Comparison of ENCODE assay signal across 1 cellular context in the genomic region with DNA sequence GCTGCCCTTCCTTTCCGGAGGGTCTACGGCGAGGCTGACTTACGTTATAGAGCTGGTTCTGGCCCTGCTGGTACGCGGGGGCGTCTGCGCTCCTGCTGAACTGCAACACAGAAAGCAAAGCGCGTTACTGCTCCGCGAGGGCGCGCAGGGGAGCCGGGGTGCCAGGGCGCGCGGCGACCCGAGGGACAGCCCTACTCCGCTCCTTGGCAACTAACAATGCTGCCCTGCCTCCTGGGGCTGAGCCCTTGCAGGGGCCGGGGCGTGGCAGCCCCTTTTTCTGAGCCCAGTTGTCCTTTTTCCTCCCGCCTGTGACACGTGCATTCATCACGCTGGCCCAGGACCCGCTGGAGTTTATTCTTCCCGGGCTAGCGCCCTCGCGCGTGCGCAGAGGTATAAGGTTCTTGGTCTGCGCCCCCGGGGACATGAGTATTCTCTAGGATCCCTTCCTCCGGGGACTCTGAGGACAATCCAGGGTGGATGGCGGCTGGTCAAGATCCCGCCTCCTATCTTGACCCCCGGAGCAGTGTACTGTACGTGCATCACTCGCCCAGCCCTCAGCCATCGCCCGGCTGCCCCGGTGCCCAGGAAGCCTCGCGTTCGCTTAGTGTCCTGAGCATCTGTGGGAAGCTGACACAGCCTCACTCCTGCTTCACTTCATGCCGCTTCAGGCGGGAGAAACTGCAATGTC.
TF ChIP-seq lines count a peak whose summit lies in the region.

No MANE protein-coding gene starts in this region.

TF ChIP-seq in K562, 482 proteins besides CTCF, POLR2A, EP300 and RAD21 (continued from another document):
- TF ChIP-seq, protein P1, sequence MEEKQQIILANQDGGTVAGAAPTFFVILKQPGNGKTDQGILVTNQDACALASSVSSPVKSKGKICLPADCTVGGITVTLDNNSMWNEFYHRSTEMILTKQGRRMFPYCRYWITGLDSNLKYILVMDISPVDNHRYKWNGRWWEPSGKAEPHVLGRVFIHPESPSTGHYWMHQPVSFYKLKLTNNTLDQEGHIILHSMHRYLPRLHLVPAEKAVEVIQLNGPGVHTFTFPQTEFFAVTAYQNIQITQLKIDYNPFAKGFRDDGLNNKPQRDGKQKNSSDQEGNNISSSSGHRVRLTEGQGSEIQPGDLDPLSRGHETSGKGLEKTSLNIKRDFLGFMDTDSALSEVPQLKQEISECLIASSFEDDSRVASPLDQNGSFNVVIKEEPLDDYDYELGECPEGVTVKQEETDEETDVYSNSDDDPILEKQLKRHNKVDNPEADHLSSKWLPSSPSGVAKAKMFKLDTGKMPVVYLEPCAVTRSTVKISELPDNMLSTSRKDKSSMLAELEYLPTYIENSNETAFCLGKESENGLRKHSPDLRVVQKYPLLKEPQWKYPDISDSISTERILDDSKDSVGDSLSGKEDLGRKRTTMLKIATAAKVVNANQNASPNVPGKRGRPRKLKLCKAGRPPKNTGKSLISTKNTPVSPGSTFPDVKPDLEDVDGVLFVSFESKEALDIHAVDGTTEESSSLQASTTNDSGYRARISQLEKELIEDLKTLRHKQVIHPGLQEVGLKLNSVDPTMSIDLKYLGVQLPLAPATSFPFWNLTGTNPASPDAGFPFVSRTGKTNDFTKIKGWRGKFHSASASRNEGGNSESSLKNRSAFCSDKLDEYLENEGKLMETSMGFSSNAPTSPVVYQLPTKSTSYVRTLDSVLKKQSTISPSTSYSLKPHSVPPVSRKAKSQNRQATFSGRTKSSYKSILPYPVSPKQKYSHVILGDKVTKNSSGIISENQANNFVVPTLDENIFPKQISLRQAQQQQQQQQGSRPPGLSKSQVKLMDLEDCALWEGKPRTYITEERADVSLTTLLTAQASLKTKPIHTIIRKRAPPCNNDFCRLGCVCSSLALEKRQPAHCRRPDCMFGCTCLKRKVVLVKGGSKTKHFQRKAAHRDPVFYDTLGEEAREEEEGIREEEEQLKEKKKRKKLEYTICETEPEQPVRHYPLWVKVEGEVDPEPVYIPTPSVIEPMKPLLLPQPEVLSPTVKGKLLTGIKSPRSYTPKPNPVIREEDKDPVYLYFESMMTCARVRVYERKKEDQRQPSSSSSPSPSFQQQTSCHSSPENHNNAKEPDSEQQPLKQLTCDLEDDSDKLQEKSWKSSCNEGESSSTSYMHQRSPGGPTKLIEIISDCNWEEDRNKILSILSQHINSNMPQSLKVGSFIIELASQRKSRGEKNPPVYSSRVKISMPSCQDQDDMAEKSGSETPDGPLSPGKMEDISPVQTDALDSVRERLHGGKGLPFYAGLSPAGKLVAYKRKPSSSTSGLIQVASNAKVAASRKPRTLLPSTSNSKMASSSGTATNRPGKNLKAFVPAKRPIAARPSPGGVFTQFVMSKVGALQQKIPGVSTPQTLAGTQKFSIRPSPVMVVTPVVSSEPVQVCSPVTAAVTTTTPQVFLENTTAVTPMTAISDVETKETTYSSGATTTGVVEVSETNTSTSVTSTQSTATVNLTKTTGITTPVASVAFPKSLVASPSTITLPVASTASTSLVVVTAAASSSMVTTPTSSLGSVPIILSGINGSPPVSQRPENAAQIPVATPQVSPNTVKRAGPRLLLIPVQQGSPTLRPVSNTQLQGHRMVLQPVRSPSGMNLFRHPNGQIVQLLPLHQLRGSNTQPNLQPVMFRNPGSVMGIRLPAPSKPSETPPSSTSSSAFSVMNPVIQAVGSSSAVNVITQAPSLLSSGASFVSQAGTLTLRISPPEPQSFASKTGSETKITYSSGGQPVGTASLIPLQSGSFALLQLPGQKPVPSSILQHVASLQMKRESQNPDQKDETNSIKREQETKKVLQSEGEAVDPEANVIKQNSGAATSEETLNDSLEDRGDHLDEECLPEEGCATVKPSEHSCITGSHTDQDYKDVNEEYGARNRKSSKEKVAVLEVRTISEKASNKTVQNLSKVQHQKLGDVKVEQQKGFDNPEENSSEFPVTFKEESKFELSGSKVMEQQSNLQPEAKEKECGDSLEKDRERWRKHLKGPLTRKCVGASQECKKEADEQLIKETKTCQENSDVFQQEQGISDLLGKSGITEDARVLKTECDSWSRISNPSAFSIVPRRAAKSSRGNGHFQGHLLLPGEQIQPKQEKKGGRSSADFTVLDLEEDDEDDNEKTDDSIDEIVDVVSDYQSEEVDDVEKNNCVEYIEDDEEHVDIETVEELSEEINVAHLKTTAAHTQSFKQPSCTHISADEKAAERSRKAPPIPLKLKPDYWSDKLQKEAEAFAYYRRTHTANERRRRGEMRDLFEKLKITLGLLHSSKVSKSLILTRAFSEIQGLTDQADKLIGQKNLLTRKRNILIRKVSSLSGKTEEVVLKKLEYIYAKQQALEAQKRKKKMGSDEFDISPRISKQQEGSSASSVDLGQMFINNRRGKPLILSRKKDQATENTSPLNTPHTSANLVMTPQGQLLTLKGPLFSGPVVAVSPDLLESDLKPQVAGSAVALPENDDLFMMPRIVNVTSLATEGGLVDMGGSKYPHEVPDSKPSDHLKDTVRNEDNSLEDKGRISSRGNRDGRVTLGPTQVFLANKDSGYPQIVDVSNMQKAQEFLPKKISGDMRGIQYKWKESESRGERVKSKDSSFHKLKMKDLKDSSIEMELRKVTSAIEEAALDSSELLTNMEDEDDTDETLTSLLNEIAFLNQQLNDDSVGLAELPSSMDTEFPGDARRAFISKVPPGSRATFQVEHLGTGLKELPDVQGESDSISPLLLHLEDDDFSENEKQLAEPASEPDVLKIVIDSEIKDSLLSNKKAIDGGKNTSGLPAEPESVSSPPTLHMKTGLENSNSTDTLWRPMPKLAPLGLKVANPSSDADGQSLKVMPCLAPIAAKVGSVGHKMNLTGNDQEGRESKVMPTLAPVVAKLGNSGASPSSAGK (IDR thresholded peaks at IDR 0.05): peak; percentile 81
- TF ChIP-seq PCBP2 (IDR thresholded peaks at IDR 0.05; ENCODE audit: low read depth, low read length, poor library complexity, severe bottlenecking): no peak
- peak; percentile 89 to 90 for TF ChIP-seq NRF1 (conservative IDR thresholded peaks at IDR 0.05 in 1 of 2, IDR thresholded peaks at IDR 0.05 in 1 of 2)
- TF ChIP-seq SMC3 (conservative IDR thresholded peaks at IDR 0.05; ENCODE audit: insufficient read depth, low read depth, low read length): 0 out of 2 replicates have a peak, but pooled peaks have one; percentile 20
- peak; percentile 37 for TF ChIP-seq EGR1 (conservative IDR thresholded peaks at IDR 0.05)
- no peak for TF ChIP-seq ZBTB7A (IDR thresholded peaks at IDR 0.05; ENCODE audit: borderline replicate concordance, control insufficient read depth, low read depth, low read length)
- TF ChIP-seq MYC (IDR thresholded peaks at IDR 0.05; ENCODE audit: low read depth, low read length): 0 out of 2 replicates have a peak, but pooled peaks have one; percentile 36
- no peak for TF ChIP-seq MYC (CRISPR knock-in tag; IDR thresholded peaks at IDR 0.05; ENCODE audit: borderline replicate concordance, low read depth)
- TF ChIP-seq ZBTB1 (CRISPR knock-in tag; IDR thresholded peaks at IDR 0.05; ENCODE audit: borderline replicate concordance, low read depth): no peak
- TF ChIP-seq, protein P2, sequence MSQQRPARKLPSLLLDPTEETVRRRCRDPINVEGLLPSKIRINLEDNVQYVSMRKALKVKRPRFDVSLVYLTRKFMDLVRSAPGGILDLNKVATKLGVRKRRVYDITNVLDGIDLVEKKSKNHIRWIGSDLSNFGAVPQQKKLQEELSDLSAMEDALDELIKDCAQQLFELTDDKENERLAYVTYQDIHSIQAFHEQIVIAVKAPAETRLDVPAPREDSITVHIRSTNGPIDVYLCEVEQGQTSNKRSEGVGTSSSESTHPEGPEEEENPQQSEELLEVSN (IDR thresholded peaks at IDR 0.05; ENCODE audit: borderline replicate concordance in 1 of 2, extremely low read depth in 1 of 2, insufficient read depth in 1 of 2, insufficient read length in 1 of 2, low read depth in 1 of 2, low read length in 1 of 2, poor library complexity in 1 of 2, severe bottlenecking in 1 of 2): peak; percentile 64 to 82
- TF ChIP-seq, protein P3, sequence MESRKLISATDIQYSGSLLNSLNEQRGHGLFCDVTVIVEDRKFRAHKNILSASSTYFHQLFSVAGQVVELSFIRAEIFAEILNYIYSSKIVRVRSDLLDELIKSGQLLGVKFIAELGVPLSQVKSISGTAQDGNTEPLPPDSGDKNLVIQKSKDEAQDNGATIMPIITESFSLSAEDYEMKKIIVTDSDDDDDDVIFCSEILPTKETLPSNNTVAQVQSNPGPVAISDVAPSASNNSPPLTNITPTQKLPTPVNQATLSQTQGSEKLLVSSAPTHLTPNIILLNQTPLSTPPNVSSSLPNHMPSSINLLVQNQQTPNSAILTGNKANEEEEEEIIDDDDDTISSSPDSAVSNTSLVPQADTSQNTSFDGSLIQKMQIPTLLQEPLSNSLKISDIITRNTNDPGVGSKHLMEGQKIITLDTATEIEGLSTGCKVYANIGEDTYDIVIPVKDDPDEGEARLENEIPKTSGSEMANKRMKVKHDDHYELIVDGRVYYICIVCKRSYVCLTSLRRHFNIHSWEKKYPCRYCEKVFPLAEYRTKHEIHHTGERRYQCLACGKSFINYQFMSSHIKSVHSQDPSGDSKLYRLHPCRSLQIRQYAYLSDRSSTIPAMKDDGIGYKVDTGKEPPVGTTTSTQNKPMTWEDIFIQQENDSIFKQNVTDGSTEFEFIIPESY (CRISPR knock-in tag; IDR thresholded peaks at IDR 0.05): peak; percentile 80
TF ChIP-seq in K562: peak in this region for 8.
